In the genomic region with DNA sequence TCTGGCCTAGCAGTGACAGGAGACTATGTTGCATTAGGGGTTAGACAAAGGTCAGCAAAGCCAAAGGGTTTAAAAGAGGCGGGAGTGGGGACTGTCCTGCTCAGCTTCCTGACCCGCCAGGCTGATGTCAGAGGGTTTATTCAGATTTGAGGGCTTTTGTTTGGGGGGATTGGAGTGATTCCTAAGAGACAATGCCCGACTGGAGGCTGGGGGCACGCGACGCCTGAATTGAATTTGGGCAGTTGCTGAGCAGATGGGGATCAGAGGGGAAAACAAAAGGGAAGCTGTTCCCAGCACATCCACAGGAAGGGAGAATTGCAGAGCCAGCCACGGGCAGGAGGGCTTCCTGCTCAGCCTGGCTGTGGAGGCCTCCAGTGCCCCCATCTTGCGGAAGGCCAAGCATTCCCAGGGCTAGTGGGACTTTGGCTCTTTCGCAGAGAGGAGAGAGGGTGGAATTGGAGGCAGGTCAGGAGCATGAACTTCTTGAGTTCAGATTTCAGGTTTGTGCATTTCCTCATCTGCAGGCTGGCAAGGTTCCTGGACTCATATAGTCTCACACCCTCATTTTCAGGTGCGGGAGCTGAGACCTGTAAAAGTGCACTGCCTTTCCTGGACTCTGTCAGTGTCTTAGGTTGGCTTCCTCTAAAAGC, we compare ENCODE assay signal across 28 cellular contexts.
A peak's percentile ranks its signal among the peaks of the same experiment; 100 is the strongest.
DNase-seq lines count a peak whose midpoint lies in the region; TF ChIP-seq lines count a peak whose summit lies in the region.
"Had no signal": no experiment of that assay in that cellular context is flagged by ENCODE, and none has a peak within 500 bp of the region (broad histone marks: within the 10 kb centered on the region; RNA-seq: fewer than 3 reads in every experiment).

No MANE protein-coding gene starts in this region.

- intact Hi-C loops in breast epithelium (cut with DNase I; ENCODE audit: low total_unique reads): no loop called here

- H3K27ac Mint-ChIP-seq in endodermal cell (no peak overlapping the region), nephron progenitor cell (peak overlapping the region; percentile 90)
- H3K27ac Mint-ChIP-seq: stimulated activated naive B cell treated with anti-CD40 and anti-IgM and Interleukin-4, amounts not matched to agents 10 μg/mL and 1 μg/mL and 100 μg/mL, for 72 hours; T-helper 2 cell treated with Interferon-gamma antibody and Interleukin-4, amounts not matched to agents 5 μg/mL and 100 μg/mL, for 36 hours had no signal

- WGBS in HUES64: 46% methylated on average over 10 of the region's 10 CpGs
- 70% methylated on average over 10 of the region's 10 CpGs; no CpG with 5 or more reads in 1 of the 2 experiments for WGBS in endodermal cell (ENCODE audit: insufficient coverage in 1 of 2, insufficient read length in 1 of 2), 2 experiments
- 66% methylated on average over 10 of the region's 10 CpGs for WGBS in hepatocyte (ENCODE audit: low lambda C conversion rate, missing lambda C conversion rate)

- H3K27ac ChIP-seq in C4-2B (peak overlapping the region; percentile 19), HUES64 (ENCODE audit: low read depth, low read length) (peak overlapping the region; percentile 49; the same call in 1 of the 2 replicates), endodermal cell (ENCODE audit: low read depth, low read length) (peak overlapping the region; percentile 60), hepatocyte (no peak overlapping the region), breast epithelium (no peak overlapping the region)
- H3K27ac ChIP-seq: adrenal gland; BLaER1 treated with 17β-estradiol and CSF1 and Interleukin-3, amounts not matched to agents 10 nM and 100 nM; HL-60; thyroid gland; VCaP had no signal

- H2AFZ ChIP-seq in hepatocyte: no peak overlapping the region

- H3K4me2 ChIP-seq in hepatocyte: no peak overlapping the region
- H3K4me2 ChIP-seq: BLaER1 treated with 17β-estradiol and CSF1 and Interleukin-3, amounts not matched to agents 10 nM and 100 nM; SK-N-SH had no signal

- H3K9ac ChIP-seq in HUES64 (ENCODE audit: low read depth, low read length) (no peak overlapping the region), endodermal cell (ENCODE audit: extremely low read depth, low read length, poor library complexity, severe bottlenecking) (no peak overlapping the region)
- H3K9ac ChIP-seq: BLaER1 treated with 17β-estradiol and CSF1 and Interleukin-3, amounts not matched to agents 10 nM and 100 nM; SK-N-SH had no signal

- H3K9me3 Mint-ChIP-seq in endodermal cell (no peaks in the 10 kb centered on the region), nephron progenitor cell (no peaks in the 10 kb centered on the region)
- H3K9me3 Mint-ChIP-seq: stimulated activated naive B cell treated with anti-CD40 and anti-IgM and Interleukin-4, amounts not matched to agents 10 μg/mL and 1 μg/mL and 100 μg/mL, for 72 hours; T-helper 2 cell treated with Interferon-gamma antibody and Interleukin-4, amounts not matched to agents 5 μg/mL and 100 μg/mL, for 36 hours had no signal

- H3K9me3 ChIP-seq in HUES64 (ENCODE audit: insufficient read depth, low read depth, low read length) (no peaks in the 10 kb centered on the region), endodermal cell (ENCODE audit: control insufficient read depth, low read length) (no peaks in the 10 kb centered on the region), hepatocyte (ENCODE audit: low read depth) (no peaks in the 10 kb centered on the region), breast epithelium (no peaks in the 10 kb centered on the region)
- H3K9me3 ChIP-seq: adrenal gland, Caco-2, SK-N-SH, thyroid gland had no signal

- H3K4me3 ChIP-seq in HUES64 (ENCODE audit: low read length) (no peak overlapping the region), endodermal cell (ENCODE audit: low read length) (no peak overlapping the region), hepatocyte (no peak overlapping the region), breast epithelium (no peak overlapping the region)
- H3K4me3 ChIP-seq: adrenal gland; BLaER1 treated with 17β-estradiol and CSF1 and Interleukin-3, amounts not matched to agents 10 nM and 100 nM; lung; thyroid gland had no signal

- H3K9me2 ChIP-seq in hepatocyte (replicated peaks; ENCODE audit: insufficient read depth): no peaks in the 10 kb centered on the region
- H3K9me2 ChIP-seq: SK-N-SH had no signal

- no peak for TF ChIP-seq POLR2A in breast epithelium (IDR thresholded peaks at IDR 0.05)

- H3K79me2 ChIP-seq in hepatocyte: no peaks in the 10 kb centered on the region

- no peak for DNase-seq in endodermal cell
- DNase-seq in nephron progenitor cell: no peak
- no peak for DNase-seq in NCI-H345 treated with DMSO at 0.1 percent for 48 hours (lab: John Stamatoyannopoulos, UW; ENCODE audit: unreplicated experiment)
- no peak for DNase-seq in hepatocyte (ENCODE audit: low spot score)
- no peak for DNase-seq in activated CD4-positive, CD25-positive, alpha-beta regulatory T cell treated with anti-CD3 and anti-CD28 coated beads, Interleukin-2, amount 50 U/mL, for 72 hours
- DNase-seq in breast epithelium (ENCODE audit: low spot score in 2 of 2): no peak
- DNase-seq: activated CD4-positive, alpha-beta T cell treated with anti-CD3 and anti-CD28 coated beads, Interleukin-2, amount 50 U/mL, for 48 hours; adrenal gland; Caco-2; cortex of kidney; DMS79; HCEC 1CT; Kasumi-1; NCI-H1694; NCI-H2171; NCI-H774; OCI-M1; SK-N-SH; stimulated activated CD4-positive, alpha-beta T cell treated with anti-CD3 and anti-CD28 coated beads, Interleukin-4, amount 100 ng/mL, for 1 hour; stimulated activated naive B cell treated with anti-CD40 and anti-IgM and Interleukin-4, amounts not matched to agents 10 μg/mL and 1 μg/mL and 100 μg/mL, for 72 hours; thyroid gland had no signal

- TF ChIP-seq CTCF in C4-2B (conservative IDR thresholded peaks at IDR 0.05): no peak
- TF ChIP-seq CTCF in endodermal cell (conservative IDR thresholded peaks at IDR 0.05): no peak
- no peak for TF ChIP-seq CTCF in nephron progenitor cell (IDR thresholded peaks at IDR 0.05)
- TF ChIP-seq CTCF in hepatocyte (IDR thresholded peaks at IDR 0.05; ENCODE audit: poor library complexity): no peak
- TF ChIP-seq CTCF in breast epithelium (IDR thresholded peaks at IDR 0.05): no peak

- H3K36me3 ChIP-seq in HUES64 (ENCODE audit: insufficient read depth, low read length): no peaks in the 10 kb centered on the region
- H3K36me3 ChIP-seq in endodermal cell (ENCODE audit: control insufficient read depth, insufficient read depth, low read length): no peaks in the 10 kb centered on the region
- H3K36me3 ChIP-seq in hepatocyte (replicated peaks; ENCODE audit: insufficient read depth, low read depth): no peaks in the 10 kb centered on the region
- H3K36me3 ChIP-seq in breast epithelium: no peaks in the 10 kb centered on the region
- H3K36me3 ChIP-seq: adrenal gland; BLaER1 treated with 17β-estradiol and CSF1 and Interleukin-3, amounts not matched to agents 10 nM and 100 nM; thyroid gland had no signal

- no peaks in the 10 kb centered on the region for H3K27me3 ChIP-seq in HUES64 (ENCODE audit: insufficient read depth, low read length)
- H3K27me3 ChIP-seq in endodermal cell (ENCODE audit: control insufficient read depth, insufficient read depth, low read length, poor library complexity, severe bottlenecking): no peaks in the 10 kb centered on the region
- H3K27me3 ChIP-seq in hepatocyte: no peaks in the 10 kb centered on the region
- peaks cover 0 to 19% of the 10 kb centered on the region in 2 donors for H3K27me3 ChIP-seq in breast epithelium
- H3K27me3 ChIP-seq: thyroid gland had no signal

- H3K27me3 Mint-ChIP-seq in endodermal cell (ENCODE audit: insufficient read depth): peaks cover 2% of the 10 kb centered on the region
- peaks cover 2% of the 10 kb centered on the region for H3K27me3 Mint-ChIP-seq in nephron progenitor cell (ENCODE audit: low read depth, poor library complexity)

- H3K4me3 Mint-ChIP-seq in endodermal cell (no peak overlapping the region), nephron progenitor cell (no peak overlapping the region)
- H3K4me3 Mint-ChIP-seq: stimulated activated naive B cell treated with anti-CD40 and anti-IgM and Interleukin-4, amounts not matched to agents 10 μg/mL and 1 μg/mL and 100 μg/mL, for 72 hours; T-helper 2 cell treated with Interferon-gamma antibody and Interleukin-4, amounts not matched to agents 5 μg/mL and 100 μg/mL, for 36 hours had no signal

- H3K36me3 Mint-ChIP-seq in endodermal cell (ENCODE audit: low read depth) (no peaks in the 10 kb centered on the region), nephron progenitor cell (ENCODE audit: low read depth) (no peaks in the 10 kb centered on the region)
- H3K36me3 Mint-ChIP-seq: stimulated activated naive B cell treated with anti-CD40 and anti-IgM and Interleukin-4, amounts not matched to agents 10 μg/mL and 1 μg/mL and 100 μg/mL, for 72 hours had no signal

- H3K4me1 ChIP-seq in HUES64 (ENCODE audit: insufficient read depth, low read length): peaks cover 13% of the 10 kb centered on the region; the same call in 1 of the 2 replicates
- H3K4me1 ChIP-seq in endodermal cell (ENCODE audit: control insufficient read depth, insufficient read depth, low read length): no peaks in the 10 kb centered on the region
- no peaks in the 10 kb centered on the region for H3K4me1 ChIP-seq in hepatocyte (ENCODE audit: insufficient read depth)
- H3K4me1 ChIP-seq in breast epithelium: no peaks in the 10 kb centered on the region
- H3K4me1 ChIP-seq: adrenal gland, Caco-2 had no signal

- H3K4me1 Mint-ChIP-seq in endodermal cell (peaks cover 22% of the 10 kb centered on the region), nephron progenitor cell (peaks cover 53% of the 10 kb centered on the region)
- H3K4me1 Mint-ChIP-seq: stimulated activated naive B cell treated with anti-CD40 and anti-IgM and Interleukin-4, amounts not matched to agents 10 μg/mL and 1 μg/mL and 100 μg/mL, for 72 hours had no signal

- H4K20me1 ChIP-seq in hepatocyte (ENCODE audit: insufficient read depth, poor library complexity, severe bottlenecking): no peaks in the 10 kb centered on the region

Comparison
In these comparisons a context has a peak if more than half of its experiments do, and no peak if none do; other contexts are left out.
1. H3K27ac ChIP-seq: peak in C4-2B (single experiment), HUES64 (single experiment) and endodermal cell (single experiment); none in hepatocyte (single experiment) and breast epithelium (0 of 2).